17 cellular contexts compared by ENCODE assay signal in the genomic region with DNA sequence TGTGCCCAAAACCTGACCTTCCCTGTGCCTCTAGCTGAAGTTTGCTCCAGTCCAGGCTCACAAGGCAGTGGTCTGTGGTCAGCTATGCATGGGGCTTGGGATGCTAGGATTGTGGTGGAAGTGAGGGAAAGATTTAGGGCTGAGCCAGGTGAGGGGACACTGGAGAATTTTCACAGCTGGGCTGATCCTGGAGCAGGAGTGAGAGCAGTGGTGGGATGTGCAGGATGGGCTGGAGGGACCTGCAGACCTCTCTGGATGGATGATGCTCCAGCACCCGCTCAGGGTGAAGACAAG.
"Had no signal": no experiment of that assay in that cellular context is flagged by ENCODE, and none has a peak within 500 bp of the region (broad histone marks: within the 10 kb centered on the region; RNA-seq: fewer than 3 reads in every experiment).

No MANE protein-coding gene starts in this region.

- DNase-seq: aorta; brain microvascular endothelial cell; central memory CD4-positive, alpha-beta T cell; dorsolateral prefrontal cortex; head of caudate nucleus; kidney; stimulated activated CD4-positive, alpha-beta T cell treated with anti-CD3 and anti-CD28 coated beads, Interleukin-12 subunit alpha, Interleukin-12 subunit beta, amount 100 ng/mL, for 4 hours; stimulated activated CD4-positive, alpha-beta T cell treated with anti-CD3 and anti-CD28 coated beads, Interleukin-1b, Interleukin-23, amount 100 ng/mL, for 48 hours; tibial artery had no signal

- H3K36me3 ChIP-seq: brain microvascular endothelial cell, tibial artery had no signal

- H3K4me3 ChIP-seq: dorsolateral prefrontal cortex, lung, tibial artery had no signal

- H3K27ac Mint-ChIP-seq: activated naive CD4-positive, alpha-beta T cell treated with anti-CD3 and anti-CD28 coated beads for 36 hours; nephron progenitor cell; progenitor cell of endocrine pancreas had no signal

- H3K4me1 ChIP-seq: tibial artery had no signal

- FAIRE-seq: colon, frontal cortex, kidney, urothelium cell line had no signal

- H3K4me3 Mint-ChIP-seq: activated naive CD4-positive, alpha-beta T cell treated with anti-CD3 and anti-CD28 coated beads for 36 hours; activated T-cell treated with anti-CD3 and anti-CD28 coated beads, Interleukin-2, amount 50 U/mL, for 4 hours; nephron progenitor cell had no signal

- ATAC-seq: activated T-cell treated with anti-CD3 and anti-CD28 coated beads, Interleukin-2, amount 50 U/mL, for 4 hours had no signal

- H3K27ac ChIP-seq: brain microvascular endothelial cell, dorsolateral prefrontal cortex, tibial artery had no signal

- H3K27me3 Mint-ChIP-seq: progenitor cell of endocrine pancreas had no signal

- H3K9me3 ChIP-seq: tibial artery had no signal

- H3K27me3 ChIP-seq: brain microvascular endothelial cell, dorsolateral prefrontal cortex, tibial artery had no signal

- H3K9me3 Mint-ChIP-seq: activated naive CD4-positive, alpha-beta T cell treated with anti-CD3 and anti-CD28 coated beads for 36 hours; activated T-cell treated with anti-CD3 and anti-CD28 coated beads, Interleukin-2, amount 50 U/mL, for 4 hours; nephron progenitor cell had no signal
